9 cellular contexts compared by ENCODE assay signal in the genomic region with DNA sequence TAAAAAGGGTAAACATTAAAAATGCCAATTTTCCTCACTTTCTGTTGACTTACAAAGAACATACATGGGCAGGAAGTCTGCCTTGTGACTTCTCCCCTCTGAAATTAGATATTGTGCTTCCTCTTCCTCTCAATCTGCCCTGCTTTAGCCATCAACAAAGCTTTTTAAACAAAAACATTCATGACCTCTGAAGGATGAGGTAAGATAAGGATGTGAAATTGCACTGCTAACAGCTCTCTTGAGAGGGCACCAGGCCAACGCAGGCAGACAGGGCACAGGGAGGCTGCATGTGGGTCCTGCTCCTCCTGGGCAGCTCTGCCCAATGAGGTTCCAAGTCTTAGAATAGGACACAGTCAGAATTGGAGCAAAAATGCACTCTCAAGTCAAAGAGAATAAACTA.
A peak's percentile ranks its signal among the peaks of the same experiment; 100 is the strongest.
DNase-seq lines count a peak whose midpoint lies in the region; ATAC-seq and TF ChIP-seq lines count a peak whose summit lies in the region.
"Had no signal": no experiment of that assay in that cellular context is flagged by ENCODE, and none has a peak within 500 bp of the region (broad histone marks: within the 10 kb centered on the region; RNA-seq: fewer than 3 reads in every experiment).

No MANE protein-coding gene starts in this region.

- H3K27ac Mint-ChIP-seq in activated naive CD8-positive, alpha-beta T cell treated with anti-CD3 and anti-CD28 coated beads, Interleukin-2, amount 50 U/mL, for 24 hours, result peak overlapping the region; percentile 74

- H3K4me1 ChIP-seq in lower lobe of right lung (peaks cover 17% of the 10 kb centered on the region), suprapubic skin (peaks cover 3% of the 10 kb centered on the region)
- H3K4me1 ChIP-seq: uterus had no signal

- H3K36me3 Mint-ChIP-seq in activated naive CD8-positive, alpha-beta T cell treated with anti-CD3 and anti-CD28 coated beads, Interleukin-2, amount 50 U/mL, for 24 hours (ENCODE audit: low read depth), result peaks cover 24% of the 10 kb centered on the region

- H3K36me3 ChIP-seq in lower lobe of right lung (peaks cover 24% of the 10 kb centered on the region), suprapubic skin (peaks cover 38% of the 10 kb centered on the region)
- H3K36me3 ChIP-seq: uterus had no signal

- intact Hi-C loops in lower lobe of right lung (cut with DNase I), result no loop called here

- H3K4me3 Mint-ChIP-seq in activated naive CD8-positive, alpha-beta T cell treated with anti-CD3 and anti-CD28 coated beads, Interleukin-2, amount 50 U/mL, for 24 hours, result no peak overlapping the region

- H3K27me3 Mint-ChIP-seq in activated naive CD8-positive, alpha-beta T cell treated with anti-CD3 and anti-CD28 coated beads, Interleukin-2, amount 50 U/mL, for 24 hours, result no peaks in the 10 kb centered on the region

- 60% methylated on average over 1 of the region's 1 CpG for WGBS in suprapubic skin

- no peak for TF ChIP-seq POLR2A in suprapubic skin (IDR thresholded peaks at IDR 0.05)

- peak; percentile 29 for DNase-seq in NAMALWA (ENCODE audit: low spot score)
- no peak for DNase-seq in activated naive CD8-positive, alpha-beta T cell treated with anti-CD3 and anti-CD28 coated beads, Interleukin-2, amount 50 U/mL, for 24 hours
- DNase-seq in lower lobe of right lung, result peak; percentile 75
- no peak for DNase-seq in suprapubic skin (ENCODE audit: low spot score in 2 of 2)
- no peak for DNase-seq in NCI-H2107 treated with DMSO at 0.1 percent for 48 hours (lab: John Stamatoyannopoulos, UW; ENCODE audit: unreplicated experiment)

- ATAC-seq in GM19043 (IDR thresholded peaks at IDR 0.05; ENCODE audit: low read depth, unreplicated experiment) (peak; percentile 82), lower lobe of right lung (peak; percentile 79 to 88), GM18867 (IDR thresholded peaks at IDR 0.05; ENCODE audit: unreplicated experiment) (no peak), GM19351 (IDR thresholded peaks at IDR 0.05; ENCODE audit: unreplicated experiment) (no peak)
- ATAC-seq in activated naive CD8-positive, alpha-beta T cell treated with anti-CD3 and anti-CD28 coated beads, Interleukin-2, amount 50 U/mL, for 24 hours, result no peak

- H3K4me1 Mint-ChIP-seq in activated naive CD8-positive, alpha-beta T cell treated with anti-CD3 and anti-CD28 coated beads, Interleukin-2, amount 50 U/mL, for 24 hours, result peaks cover 19% of the 10 kb centered on the region

- TF ChIP-seq EP300 in suprapubic skin (IDR thresholded peaks at IDR 0.05), result no peak

- H3K4me3 ChIP-seq in lower lobe of right lung (no peak overlapping the region), suprapubic skin (no peak overlapping the region)
- H3K4me3 ChIP-seq: uterus had no signal

- no peaks in the 10 kb centered on the region for H3K9me3 ChIP-seq in lower lobe of right lung
- H3K9me3 ChIP-seq in suprapubic skin, result no peaks in the 10 kb centered on the region
- H3K9me3 ChIP-seq: uterus had no signal

- peak overlapping the region; percentile 73 for H3K27ac ChIP-seq in lower lobe of right lung
- no peak overlapping the region for H3K27ac ChIP-seq in suprapubic skin

- no peaks in the 10 kb centered on the region for H3K9me3 Mint-ChIP-seq in activated naive CD8-positive, alpha-beta T cell treated with anti-CD3 and anti-CD28 coated beads, Interleukin-2, amount 50 U/mL, for 24 hours

- H3K27me3 ChIP-seq in lower lobe of right lung (ENCODE audit: low read depth), result no peaks in the 10 kb centered on the region
- no peaks in the 10 kb centered on the region for H3K27me3 ChIP-seq in suprapubic skin
- H3K27me3 ChIP-seq: uterus had no signal

- TF ChIP-seq CTCF in lower lobe of right lung (IDR thresholded peaks at IDR 0.05), result no peak
- no peak for TF ChIP-seq CTCF in suprapubic skin (IDR thresholded peaks at IDR 0.05)

Comparison
In these comparisons a context has a peak if more than half of its experiments do, and no peak if none do; other contexts are left out.
1. ATAC-seq: peak in GM19043 (single experiment) and lower lobe of right lung (2 of 2); none in activated naive CD8-positive, alpha-beta T cell treated with anti-CD3 and anti-CD28 coated beads, Interleukin-2, amount 50 U/mL, for 24 hours (single experiment), GM18867 (single experiment) and GM19351 (single experiment).
2. DNase-seq: peak in NAMALWA (single experiment) and lower lobe of right lung (single experiment); none in activated naive CD8-positive, alpha-beta T cell treated with anti-CD3 and anti-CD28 coated beads, Interleukin-2, amount 50 U/mL, for 24 hours (single experiment), suprapubic skin (0 of 2) and NCI-H2107 treated with DMSO at 0.1 percent for 48 hours (single experiment).